Comparison of ENCODE assay signal across 22 cellular contexts in the genomic region with DNA sequence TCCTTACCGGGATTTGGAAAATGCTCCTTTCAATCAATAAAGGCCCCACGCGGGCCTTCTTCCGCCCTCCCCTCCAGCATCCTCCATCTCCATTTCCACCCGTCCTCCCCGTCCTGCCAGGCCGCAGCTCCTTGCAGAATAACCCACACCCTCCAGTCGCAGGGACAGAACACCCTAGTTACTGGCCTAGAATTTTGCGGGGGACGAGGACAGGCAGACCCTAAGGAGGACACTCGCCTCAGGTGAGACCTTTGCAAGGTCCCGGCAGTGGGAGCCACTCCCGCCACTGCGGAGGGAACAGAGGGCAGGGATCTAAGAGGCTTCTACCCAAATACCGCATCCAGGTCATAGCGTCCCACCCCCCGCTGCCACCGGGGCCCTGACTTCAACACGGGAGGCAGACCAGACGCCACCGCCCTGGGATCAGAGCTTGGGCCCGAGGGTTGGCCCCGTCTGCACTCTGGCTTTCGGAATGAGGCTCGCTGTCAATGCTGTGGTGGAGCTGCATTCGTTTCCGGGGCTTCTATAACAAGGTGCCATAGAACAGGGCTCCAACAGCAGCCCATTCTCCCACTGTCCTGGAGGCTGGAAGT.
"Had no signal": no experiment of that assay in that cellular context is flagged by ENCODE, and none has a peak within 500 bp of the region (broad histone marks: within the 10 kb centered on the region; RNA-seq: fewer than 3 reads in every experiment).

No MANE protein-coding gene starts in this region.

- H3K9me3 ChIP-seq: mucosa of descending colon, psoas muscle, suprapubic skin, thyroid gland, upper lobe of left lung had no signal

- H3K4me1 Mint-ChIP-seq: neural crest cell had no signal

- H3K27me3 ChIP-seq: hepatocyte, thyroid gland, upper lobe of left lung had no signal

- H3K36me3 ChIP-seq: suprapubic skin, thyroid gland, upper lobe of left lung had no signal

- H3K27ac Mint-ChIP-seq: naive thymus-derived CD8-positive, alpha-beta T cell had no signal

- H3K4me2 ChIP-seq: hepatocyte had no signal

- H3K36me3 Mint-ChIP-seq: naive thymus-derived CD8-positive, alpha-beta T cell had no signal

- H2AFZ ChIP-seq: hepatocyte had no signal

- H3K79me2 ChIP-seq: hepatocyte had no signal

- H3K4me3 Mint-ChIP-seq: naive thymus-derived CD8-positive, alpha-beta T cell; neural crest cell had no signal

- H3K9me3 Mint-ChIP-seq: naive thymus-derived CD8-positive, alpha-beta T cell; neural crest cell had no signal

- ATAC-seq: left colon; left ventricle myocardium superior; mucosa of descending colon; naive thymus-derived CD8-positive, alpha-beta T cell; psoas muscle; sciatic nerve had no signal

- DNase-seq: caudate nucleus; effector CD4-positive, alpha-beta T cell; foreskin melanocyte; head of caudate nucleus; left colon; left ventricle myocardium superior; mammary epithelial cell; mucosa of descending colon; naive thymus-derived CD8-positive, alpha-beta T cell; occipital lobe; psoas muscle; retina; stimulated activated CD4-positive, alpha-beta T cell treated with anti-CD3 and anti-CD28 coated beads, Interleukin-2, amount 100 ng/mL, for 24 hours; stimulated activated CD4-positive, alpha-beta T cell treated with anti-CD3 and anti-CD28 coated beads, Interleukin-4, amount 100 ng/mL, for 4 hours; stimulated activated naive CD4-positive, alpha-beta T cell treated with Interleukin-2 at 50 U/mL for 16 hours; thyroid gland had no signal

- H3K27ac ChIP-seq: coronary artery, hepatocyte, psoas muscle, suprapubic skin, thyroid gland, upper lobe of left lung had no signal

- H3K4me3 ChIP-seq: coronary artery, hepatocyte, mucosa of descending colon, psoas muscle, suprapubic skin, thyroid gland, upper lobe of left lung had no signal
